In the genomic region with DNA sequence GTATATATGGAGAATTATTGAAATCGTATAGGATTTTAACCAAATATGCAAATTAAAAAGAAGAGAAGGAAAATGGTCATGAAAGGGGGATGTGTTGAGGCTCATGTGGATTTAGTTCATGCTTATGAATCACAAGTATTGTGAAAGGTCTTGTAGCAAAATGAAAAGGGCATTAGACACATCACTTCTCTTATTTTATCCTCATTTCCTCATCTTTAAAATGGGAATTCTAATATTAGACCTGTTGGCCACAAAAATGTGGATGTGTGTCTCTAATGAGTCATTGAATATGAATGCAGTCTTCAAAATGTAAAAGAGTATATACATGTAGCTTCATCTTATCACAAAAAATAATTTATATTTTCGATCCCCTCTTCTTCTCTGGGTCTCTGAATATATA, we compare ENCODE assay signal across 1 cellular context.
TF ChIP-seq lines count a peak whose summit lies in the region.

No MANE protein-coding gene starts in this region.

TF ChIP-seq in IMR-90, 13 proteins besides CTCF, POLR2A, EP300 and RAD21 (continued from another document):
- TF ChIP-seq, protein P1, sequence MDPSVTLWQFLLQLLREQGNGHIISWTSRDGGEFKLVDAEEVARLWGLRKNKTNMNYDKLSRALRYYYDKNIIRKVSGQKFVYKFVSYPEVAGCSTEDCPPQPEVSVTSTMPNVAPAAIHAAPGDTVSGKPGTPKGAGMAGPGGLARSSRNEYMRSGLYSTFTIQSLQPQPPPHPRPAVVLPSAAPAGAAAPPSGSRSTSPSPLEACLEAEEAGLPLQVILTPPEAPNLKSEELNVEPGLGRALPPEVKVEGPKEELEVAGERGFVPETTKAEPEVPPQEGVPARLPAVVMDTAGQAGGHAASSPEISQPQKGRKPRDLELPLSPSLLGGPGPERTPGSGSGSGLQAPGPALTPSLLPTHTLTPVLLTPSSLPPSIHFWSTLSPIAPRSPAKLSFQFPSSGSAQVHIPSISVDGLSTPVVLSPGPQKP (IDR thresholded peaks at IDR 0.05; ENCODE audit: borderline replicate concordance, low read depth, low read length), result no peak
- TF ChIP-seq, protein P2, sequence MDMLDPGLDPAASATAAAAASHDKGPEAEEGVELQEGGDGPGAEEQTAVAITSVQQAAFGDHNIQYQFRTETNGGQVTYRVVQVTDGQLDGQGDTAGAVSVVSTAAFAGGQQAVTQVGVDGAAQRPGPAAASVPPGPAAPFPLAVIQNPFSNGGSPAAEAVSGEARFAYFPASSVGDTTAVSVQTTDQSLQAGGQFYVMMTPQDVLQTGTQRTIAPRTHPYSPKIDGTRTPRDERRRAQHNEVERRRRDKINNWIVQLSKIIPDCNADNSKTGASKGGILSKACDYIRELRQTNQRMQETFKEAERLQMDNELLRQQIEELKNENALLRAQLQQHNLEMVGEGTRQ (IDR thresholded peaks at IDR 0.05; ENCODE audit: low read depth, low read length), result no peak
- TF ChIP-seq SMC3 (IDR thresholded peaks at IDR 0.05; ENCODE audit: low read depth, low read length), result no peak
- TF ChIP-seq NFE2L2 (IDR thresholded peaks at IDR 0.05; ENCODE audit: low read depth, low read length), result no peak
- no peak for TF ChIP-seq CHD1 (IDR thresholded peaks at IDR 0.05; ENCODE audit: low read depth, low read length)
